ENCODE assay signal across 1 cellular context in the genomic region with DNA sequence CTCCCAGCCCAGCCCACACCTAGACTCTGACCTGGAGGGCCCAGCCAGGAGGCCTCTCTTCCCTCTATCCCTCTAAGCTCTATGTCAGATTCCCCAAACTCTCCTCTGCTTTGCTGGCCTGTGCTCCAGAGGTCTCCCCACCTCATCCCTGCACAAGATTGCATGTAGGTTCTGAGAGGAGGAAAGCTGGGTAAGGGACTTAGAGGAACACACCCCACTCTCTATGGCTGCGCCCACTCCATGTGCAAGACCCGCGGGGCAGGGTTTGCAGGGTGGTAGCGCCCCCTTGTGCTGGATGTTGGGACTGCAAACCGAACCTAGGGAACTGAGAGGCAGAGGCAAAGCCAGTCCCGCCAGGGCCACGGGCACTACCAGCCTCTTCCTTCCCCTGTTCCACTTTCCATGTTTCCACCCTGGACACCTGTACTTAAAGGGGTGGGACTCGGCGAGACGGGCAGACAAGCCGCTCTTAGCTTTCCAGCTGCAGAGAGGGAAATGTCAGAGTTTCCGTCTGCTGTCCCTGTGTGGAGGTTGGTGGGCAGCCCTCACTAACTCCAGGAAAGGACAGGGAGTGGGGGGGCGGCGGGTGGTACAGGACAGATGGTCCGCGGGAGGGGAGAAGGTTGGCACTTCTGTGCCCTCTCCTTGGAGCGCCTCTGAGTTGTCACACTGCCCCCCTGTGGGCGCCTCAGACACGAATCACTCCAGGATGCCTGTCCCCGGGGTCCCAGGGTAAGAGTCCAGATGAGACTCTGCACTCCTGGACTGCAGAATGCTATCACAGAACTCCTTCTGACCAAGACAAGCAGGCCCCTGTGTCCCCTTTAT.
TF ChIP-seq lines count a peak whose summit lies in the region.

No MANE protein-coding gene starts in this region.

TF ChIP-seq in K562, 482 proteins besides CTCF, POLR2A, EP300 and RAD21 (continued from another document):
- TF ChIP-seq BACH1 (tag; IDR thresholded peaks at IDR 0.05): peak; percentile 33; the same call in 1 of the 2 replicates
- TF ChIP-seq ELK1 (CRISPR knock-in tag; IDR thresholded peaks at IDR 0.05): no peak
- TF ChIP-seq, protein P1, sequence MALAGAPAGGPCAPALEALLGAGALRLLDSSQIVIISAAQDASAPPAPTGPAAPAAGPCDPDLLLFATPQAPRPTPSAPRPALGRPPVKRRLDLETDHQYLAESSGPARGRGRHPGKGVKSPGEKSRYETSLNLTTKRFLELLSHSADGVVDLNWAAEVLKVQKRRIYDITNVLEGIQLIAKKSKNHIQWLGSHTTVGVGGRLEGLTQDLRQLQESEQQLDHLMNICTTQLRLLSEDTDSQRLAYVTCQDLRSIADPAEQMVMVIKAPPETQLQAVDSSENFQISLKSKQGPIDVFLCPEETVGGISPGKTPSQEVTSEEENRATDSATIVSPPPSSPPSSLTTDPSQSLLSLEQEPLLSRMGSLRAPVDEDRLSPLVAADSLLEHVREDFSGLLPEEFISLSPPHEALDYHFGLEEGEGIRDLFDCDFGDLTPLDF (CRISPR knock-in tag; IDR thresholded peaks at IDR 0.05): 0 out of 2 replicates have a peak, but pooled peaks have one; percentile 34
- 0 out of 2 replicates have a peak, but pooled peaks have one; percentile 44 for TF ChIP-seq FOXP1 (CRISPR knock-in tag; IDR thresholded peaks at IDR 0.05)
- peak; percentile 57; the same call in 1 of the 2 replicates for TF ChIP-seq ZNF583 (CRISPR knock-in tag; IDR thresholded peaks at IDR 0.05)
- TF ChIP-seq LCOR (CRISPR knock-in tag; IDR thresholded peaks at IDR 0.05): peak; percentile 67; the same call in 1 of the 2 replicates
- no peak for TF ChIP-seq JUNB (CRISPR knock-in tag; conservative IDR thresholded peaks at IDR 0.05)
- TF ChIP-seq ATF1 (CRISPR knock-in tag; IDR thresholded peaks at IDR 0.05): no peak
- TF ChIP-seq ATF1 (tag; IDR thresholded peaks at IDR 0.05): 0 out of 2 replicates have a peak, but pooled peaks have one; percentile 35
- no peak for TF ChIP-seq LEF1 (IDR thresholded peaks at IDR 0.05)
- TF ChIP-seq ZNF134 (CRISPR knock-in tag; conservative IDR thresholded peaks at IDR 0.05): no peak
- peak; percentile 12; the same call in 1 of the 2 replicates for TF ChIP-seq FOXO4 (CRISPR knock-in tag; IDR thresholded peaks at IDR 0.05)
- no peak for TF ChIP-seq SRF (CRISPR knock-in tag; IDR thresholded peaks at IDR 0.05)
- TF ChIP-seq EGR1 (conservative IDR thresholded peaks at IDR 0.05): 0 out of 2 replicates have a peak, but pooled peaks have one; percentile 32
- TF ChIP-seq IRF1 (CRISPR knock-in tag; IDR thresholded peaks at IDR 0.05; ENCODE audit: borderline replicate concordance): no peak
TF ChIP-seq in K562: peak in this region for 87.
